Comparison of ENCODE assay signal across 15 cellular contexts in genomic region chr3:129612350-129613204, GRCh38. TPM values are rescaled to one million over a fixed set of nuclear protein-coding genes. Genes with fewer than 3 reads are reported as not detected.
DNase-seq lines count a peak whose midpoint lies in the region; ATAC-seq, FAIRE-seq and TF ChIP-seq lines count a peak whose summit lies in the region.
"Had no signal": no experiment of that assay in that cellular context is flagged by ENCODE, and none has a peak within 500 bp of the region (broad histone marks: within the 10 kb centered on the region; RNA-seq: fewer than 3 reads in every experiment).

No MANE protein-coding gene starts in this region.

- H3K4me3 Mint-ChIP-seq in neural progenitor cell: peak overlapping the region; percentile 21
- H3K4me3 Mint-ChIP-seq in natural killer cell treated with Interleukin-12 subunit alpha and Interleukin-12 subunit beta and Interleukin-15 and Interleukin-18, amount 100 ng/mL, for 72 hours: no peak overlapping the region
- H3K4me3 Mint-ChIP-seq: activated CD4-positive, alpha-beta T cell treated with anti-CD3 and anti-CD28 coated beads, Interleukin-2, amount 10 ng/mL, durations not matched to agents 7 days and 5 days had no signal

- H3K4me1 ChIP-seq in HUES48 (ENCODE audit: control insufficient read depth, insufficient read depth, low read length) (peaks cover 22% of the 10 kb centered on the region), endothelial cell of umbilical vein (ENCODE audit: control insufficient read depth, extremely low read depth, insufficient read depth, low read length) (peaks cover 46% of the 10 kb centered on the region), neural progenitor cell (peaks cover 5% of the 10 kb centered on the region)

- TF ChIP-seq CTCF in endothelial cell of umbilical vein (IDR thresholded peaks at IDR 0.05; ENCODE audit: extremely low read depth in 1 of 2, insufficient read depth in 1 of 2, low read depth in 1 of 2, low read length in 2 of 2) (no peak), neural progenitor cell (IDR thresholded peaks at IDR 0.05) (no peak)

- BruUV-seq in endothelial cell of umbilical vein (replicated peaks; lab: Mats Ljungman, UMichigan): no TSS peak

- H3K9ac ChIP-seq in HUES48 (ENCODE audit: low read depth, low read length): no peak overlapping the region
- H3K9ac ChIP-seq in endothelial cell of umbilical vein (replicated peaks; ENCODE audit: extremely low read depth, insufficient read depth, low read length): peak overlapping the region; percentile 31
- no peak overlapping the region for H3K9ac ChIP-seq in neural progenitor cell

- ATAC-seq in GM18519 (IDR thresholded peaks at IDR 0.05; ENCODE audit: low FRiP score, unreplicated experiment): no peak
- no peak for ATAC-seq in natural killer cell treated with Interleukin-12 subunit alpha and Interleukin-12 subunit beta and Interleukin-15 and Interleukin-18, amount 100 ng/mL, for 72 hours

- no peaks in the 10 kb centered on the region for H3K9me3 ChIP-seq in HUES48 (ENCODE audit: control insufficient read depth, insufficient read depth, low read length)
- no peaks in the 10 kb centered on the region for H3K9me3 ChIP-seq in endothelial cell of umbilical vein (replicated peaks; ENCODE audit: control insufficient read depth, insufficient read depth, low read length)
- no peaks in the 10 kb centered on the region for H3K9me3 ChIP-seq in neural progenitor cell (ENCODE audit: low read depth)
- H3K9me3 ChIP-seq: MG63 had no signal

- peak overlapping the region; percentile 71 for H3K27ac ChIP-seq in HUES48 (ENCODE audit: low read depth, low read length)
- peak overlapping the region; percentile 62 for H3K27ac ChIP-seq in endothelial cell of umbilical vein (ENCODE audit: insufficient read depth, low read depth, low read length)
- no peak overlapping the region for H3K27ac ChIP-seq in neural progenitor cell
- no peak overlapping the region for H3K27ac ChIP-seq in caudate nucleus (ENCODE audit: low read depth, low read length)

- peaks cover 15% of the 10 kb centered on the region for H3K27me3 Mint-ChIP-seq in neural progenitor cell (ENCODE audit: insufficient read depth, low read depth)
- peaks cover 6 to 8% of the 10 kb centered on the region in 2 donors for H3K27me3 Mint-ChIP-seq in natural killer cell treated with Interleukin-12 subunit alpha and Interleukin-12 subunit beta and Interleukin-15 and Interleukin-18, amount 100 ng/mL, for 72 hours

- no peaks in the 10 kb centered on the region for H3K36me3 Mint-ChIP-seq in neural progenitor cell
- H3K36me3 Mint-ChIP-seq in natural killer cell treated with Interleukin-12 subunit alpha and Interleukin-12 subunit beta and Interleukin-15 and Interleukin-18, amount 100 ng/mL, for 72 hours: no peaks in the 10 kb centered on the region

- FAIRE-seq in endothelial cell of umbilical vein (lab: Jason Lieb, UNC): peak; percentile 49
- FAIRE-seq: colon, small intestine had no signal

- DNase-seq in A172 (ENCODE audit: low spot score) (peak; percentile 92), endothelial cell of umbilical vein (ENCODE audit: low read depth, low spot score) (no peak), neural progenitor cell (ENCODE audit: low spot score) (no peak), caudate nucleus (lab: John Stamatoyannopoulos, UW) (no peak), T-helper 2 cell (no peak)
- no peak for DNase-seq in natural killer cell treated with Interleukin-12 subunit alpha and Interleukin-12 subunit beta and Interleukin-15 and Interleukin-18, amount 100 ng/mL, for 72 hours (ENCODE audit: low spot score)
- DNase-seq: activated CD4-positive, alpha-beta T cell treated with anti-CD3 and anti-CD28 coated beads, Interleukin-2, amount 10 ng/mL, durations not matched to agents 7 days and 5 days; activated gamma-delta T cell; mammary epithelial cell; MG63; NCI-H510A; small intestine had no signal

- CTCF ChIA-PET in endothelial cell of umbilical vein (lab: Charles Lee): interaction anchor here (0.7 to 2.4 kb wide), 6 partner anchors 10 to 315 kb away, joined by 3 to 11 read pairs (median 4); no protein-coding TSS in a partner anchor

- H3F3A ChIP-seq in neural progenitor cell (ENCODE audit: low read depth): peaks cover 18% of the 10 kb centered on the region

- intact Hi-C loops in endothelial cell of umbilical vein (cut with micrococcal nuclease): no loop called here

- H3K4me2 ChIP-seq in endothelial cell of umbilical vein (ENCODE audit: insufficient read depth, low read length): no peak overlapping the region
- H3K4me2 ChIP-seq in neural progenitor cell: no peak overlapping the region

- no peak for TF ChIP-seq POLR2A in endothelial cell of umbilical vein (IDR thresholded peaks at IDR 0.05; ENCODE audit: low read depth, low read length)

- H3K4me3 ChIP-seq in HUES48 (ENCODE audit: low read depth, low read length): no peak overlapping the region
- H3K4me3 ChIP-seq in endothelial cell of umbilical vein (replicated peaks in 1 of 3; ENCODE audit: insufficient read depth in 1 of 3, low read depth in 1 of 3, low read length in 3 of 3): no peak overlapping the region
- H3K4me3 ChIP-seq in neural progenitor cell: no peak overlapping the region
- H3K4me3 ChIP-seq: MG63 had no signal

- peaks cover 16% of the 10 kb centered on the region for H3K4me1 Mint-ChIP-seq in neural progenitor cell
- peaks cover 22 to 38% of the 10 kb centered on the region in 2 donors for H3K4me1 Mint-ChIP-seq in natural killer cell treated with Interleukin-12 subunit alpha and Interleukin-12 subunit beta and Interleukin-15 and Interleukin-18, amount 100 ng/mL, for 72 hours (ENCODE audit: low read depth in 2 of 2)

- H3K36me3 ChIP-seq in HUES48 (ENCODE audit: control insufficient read depth, insufficient read depth, low read length) (no peaks in the 10 kb centered on the region), endothelial cell of umbilical vein (ENCODE audit: control insufficient read depth in 2 of 2, extremely low read depth in 1 of 2, insufficient read depth in 2 of 2, low read length in 2 of 2) (no peaks in the 10 kb centered on the region), neural progenitor cell (no peaks in the 10 kb centered on the region)
- H3K36me3 ChIP-seq: MG63 had no signal

- H3K27ac Mint-ChIP-seq in neural progenitor cell: no peak overlapping the region
- no peak overlapping the region for H3K27ac Mint-ChIP-seq in natural killer cell treated with Interleukin-12 subunit alpha and Interleukin-12 subunit beta and Interleukin-15 and Interleukin-18, amount 100 ng/mL, for 72 hours
- H3K27ac Mint-ChIP-seq: activated CD4-positive, alpha-beta T cell treated with anti-CD3 and anti-CD28 coated beads, Interleukin-2, amount 10 ng/mL, durations not matched to agents 7 days and 5 days had no signal

- H3K79me2 ChIP-seq in endothelial cell of umbilical vein (ENCODE audit: control insufficient read depth, insufficient read depth, low read length) (no peaks in the 10 kb centered on the region), neural progenitor cell (ENCODE audit: low read depth) (no peaks in the 10 kb centered on the region)

- dilution Hi-C loops in endothelial cell of umbilical vein (cut with MboI; ENCODE audit: extremely low pct_ligation_motif_present, low sequenced_read_pairs): no loop called here

- H3K27me3 ChIP-seq in HUES48 (ENCODE audit: control insufficient read depth, insufficient read depth, low read length) (peaks cover 8% of the 10 kb centered on the region), endothelial cell of umbilical vein (ENCODE audit: control insufficient read depth in 2 of 2, insufficient read depth in 2 of 2, low read length in 2 of 2) (no peaks in the 10 kb centered on the region), neural progenitor cell (peaks cover 12% of the 10 kb centered on the region)
- H3K27me3 ChIP-seq: MG63 had no signal

- peak overlapping the region; percentile 50 for H2AFZ ChIP-seq in endothelial cell of umbilical vein (ENCODE audit: low read depth, low read length)
- H2AFZ ChIP-seq in neural progenitor cell (replicated peaks): peak overlapping the region; percentile 57

- H4K20me1 ChIP-seq in endothelial cell of umbilical vein (replicated peaks; ENCODE audit: control insufficient read depth, extremely low read depth, insufficient read depth, low read length): no peaks in the 10 kb centered on the region
- no peaks in the 10 kb centered on the region for H4K20me1 ChIP-seq in neural progenitor cell (ENCODE audit: low read depth)

- no peaks in the 10 kb centered on the region for H3K9me3 Mint-ChIP-seq in neural progenitor cell
- no peaks in the 10 kb centered on the region for H3K9me3 Mint-ChIP-seq in natural killer cell treated with Interleukin-12 subunit alpha and Interleukin-12 subunit beta and Interleukin-15 and Interleukin-18, amount 100 ng/mL, for 72 hours
- H3K9me3 Mint-ChIP-seq: activated CD4-positive, alpha-beta T cell treated with anti-CD3 and anti-CD28 coated beads, Interleukin-2, amount 10 ng/mL, durations not matched to agents 7 days and 5 days had no signal

- POLR2A ChIA-PET in endothelial cell of umbilical vein (lab: Charles Lee): no interaction called here

- no peaks in the 10 kb centered on the region for H3K9me1 ChIP-seq in endothelial cell of umbilical vein (replicated peaks; ENCODE audit: control insufficient read depth, extremely low read depth, insufficient read depth, low read length)

TF ChIP-seq in endothelial cell of umbilical vein, 7 proteins besides CTCF, POLR2A, EP300 and RAD21:
- peak; percentile 11 for TF ChIP-seq JUN (IDR thresholded peaks at IDR 0.05; ENCODE audit: borderline replicate concordance, insufficient read depth, insufficient read length, low read depth)
- TF ChIP-seq EZH2 (IDR thresholded peaks at IDR 0.05; ENCODE audit: borderline replicate concordance, low read depth, low read length, severe bottlenecking): no peak

RNA-seq across cellular contexts. Expression of gene PLXND1, which starts 6.1 kb away (rescaled TPM):
- total RNA-seq in A172 (2014; rRNA removed; shearing (Covaris generic)): 210 and 219 TPM in 2 replicates
- total RNA-seq in endothelial cell of umbilical vein (834 and 860 TPM in 2 replicates), neural progenitor cell (ENCODE audit: low replicate concordance) (9.0 and 12.9 TPM in 2 replicates)
- 300 and 332 TPM in 2 replicates for polyA plus RNA-seq in endothelial cell of umbilical vein
- 436 and 495 TPM in 2 replicates for polyA plus RNA-seq in endothelial cell of umbilical vein (2011; cell fraction: cytosol; rRNA removed)
- 1,145 and 1,490 TPM in 2 replicates for polyA plus RNA-seq in endothelial cell of umbilical vein (2011; cell fraction: nucleus; rRNA removed)
- polyA plus RNA-seq in endothelial cell of umbilical vein (2012): 463 and 559 TPM in 2 replicates
- 583 and 647 TPM in 2 replicates for polyA minus RNA-seq in endothelial cell of umbilical vein
- polyA minus RNA-seq in endothelial cell of umbilical vein (2011; cell fraction: cytosol; rRNA and poly(A)+ RNA removed): 21.9 TPM
- 454 and 479 TPM in 2 replicates for polyA minus RNA-seq in endothelial cell of umbilical vein (2011; cell fraction: nucleus; rRNA and poly(A)+ RNA removed)
- 1 to 10 TPM; 2.8 to 4.8 TPM for total RNA-seq in natural killer cell treated with Interleukin-12 subunit alpha and Interleukin-12 subunit beta and Interleukin-15 and Interleukin-18, amount 100 ng/mL, for 72 hours

Comparison
In these comparisons a context has a peak if more than half of its experiments do, and no peak if none do; other contexts are left out.
1. H3K27ac ChIP-seq: peak in HUES48 (single experiment) and endothelial cell of umbilical vein (single experiment); none in neural progenitor cell (single experiment) and caudate nucleus (single experiment).
2. RNA of gene PLXND1, which starts 6.1 kb away (total RNA-seq): 834 to 860 TPM in endothelial cell of umbilical vein and 210 to 219 TPM in A172; 9.0 to 12.9 TPM in neural progenitor cell and 2.8 to 4.8 TPM in natural killer cell treated with Interleukin-12 subunit alpha and Interleukin-12 subunit beta and Interleukin-15 and Interleukin-18, amount 100 ng/mL, for 72 hours; every median in the first group is over 10 times any median in the second.